8 cellular contexts compared by ENCODE assay signal in genomic region chr4:4248885-4249203, GRCh38. TPM values are rescaled to one million over a fixed set of nuclear protein-coding genes. Genes with fewer than 3 reads are reported as not detected.
A peak's percentile ranks its signal among the peaks of the same experiment; 100 is the strongest.
DNase-seq lines count a peak whose midpoint lies in the region; ATAC-seq lines count a peak whose summit lies in the region.

No MANE protein-coding gene starts in this region.

- H3K4me3 Mint-ChIP-seq in activated CD4-positive, alpha-beta memory T cell treated with anti-CD3 and anti-CD28 coated beads for 36 hours, result peak overlapping the region; percentile 97
- H3K4me3 Mint-ChIP-seq in stimulated activated naive B cell treated with anti-CD40 and anti-IgM and Interleukin-4, amounts not matched to agents 10 μg/mL and 1 μg/mL and 100 μg/mL, for 72 hours, result peak overlapping the region; percentile 97

- no peak for ATAC-seq in stimulated activated naive B cell treated with anti-CD40 and anti-IgM and Interleukin-4, amounts not matched to agents 10 μg/mL and 1 μg/mL and 100 μg/mL, for 72 hours (replicated peaks)
- ATAC-seq in GM18907 (IDR thresholded peaks at IDR 0.05; ENCODE audit: unreplicated experiment) (no peak), esophagus mucosa (no peak)

- CTCF ChIA-PET in activated CD4-positive, alpha-beta memory T cell treated with anti-CD3 and anti-CD28 coated beads for 36 hours (lab: Charles Lee), result interaction anchor here (0.9 to 2.6 kb wide), 3 partner anchors 11 to 66 kb away, joined by 3 to 19 read pairs (median 3); no protein-coding TSS in a partner anchor

- peak; percentile 49 for DNase-seq in DMS53 (lab: John Stamatoyannopoulos, UW)
- DNase-seq in DMS53 treated with DMSO at 0.1 percent for 48 hours (lab: John Stamatoyannopoulos, UW; ENCODE audit: unreplicated experiment), result no peak
- no peak for DNase-seq in activated CD4-positive, alpha-beta memory T cell treated with anti-CD3 and anti-CD28 coated beads for 36 hours
- no peak for DNase-seq in stimulated activated naive B cell treated with anti-CD40 and anti-IgM and Interleukin-4, amounts not matched to agents 10 μg/mL and 1 μg/mL and 100 μg/mL, for 72 hours
- DNase-seq in pons (ENCODE audit: low spot score), result no peak

- H3K4me1 Mint-ChIP-seq in activated CD4-positive, alpha-beta memory T cell treated with anti-CD3 and anti-CD28 coated beads for 36 hours (ENCODE audit: low read depth), result peaks cover 27% of the 10 kb centered on the region
- H3K4me1 Mint-ChIP-seq in stimulated activated naive B cell treated with anti-CD40 and anti-IgM and Interleukin-4, amounts not matched to agents 10 μg/mL and 1 μg/mL and 100 μg/mL, for 72 hours, result peaks cover 19 to 32% of the 10 kb centered on the region in 2 donors

- no peaks in the 10 kb centered on the region for H3K9me3 Mint-ChIP-seq in activated CD4-positive, alpha-beta memory T cell treated with anti-CD3 and anti-CD28 coated beads for 36 hours
- no peaks in the 10 kb centered on the region for H3K9me3 Mint-ChIP-seq in stimulated activated naive B cell treated with anti-CD40 and anti-IgM and Interleukin-4, amounts not matched to agents 10 μg/mL and 1 μg/mL and 100 μg/mL, for 72 hours

- H3K4me3 ChIP-seq in iPS-11a (ENCODE audit: low read depth, low read length), result peak overlapping the region; percentile 86

- POLR2A ChIA-PET in activated CD4-positive, alpha-beta memory T cell treated with anti-CD3 and anti-CD28 coated beads for 36 hours (lab: Charles Lee), result interaction anchor here (1.0 to 2.3 kb wide), 2 partner anchors 41 to 294 kb away, joined by 3 to 6 read pairs; partner anchors contain the start of genes LYAR, STX18 and ZBTB49

- no peaks in the 10 kb centered on the region for H3K27me3 Mint-ChIP-seq in activated CD4-positive, alpha-beta memory T cell treated with anti-CD3 and anti-CD28 coated beads for 36 hours
- H3K27me3 Mint-ChIP-seq in stimulated activated naive B cell treated with anti-CD40 and anti-IgM and Interleukin-4, amounts not matched to agents 10 μg/mL and 1 μg/mL and 100 μg/mL, for 72 hours, result peaks cover 0 to 4% of the 10 kb centered on the region in 2 donors

- H3K36me3 Mint-ChIP-seq in activated CD4-positive, alpha-beta memory T cell treated with anti-CD3 and anti-CD28 coated beads for 36 hours, result peaks cover 14% of the 10 kb centered on the region
- peaks cover 15 to 21% of the 10 kb centered on the region in 2 donors for H3K36me3 Mint-ChIP-seq in stimulated activated naive B cell treated with anti-CD40 and anti-IgM and Interleukin-4, amounts not matched to agents 10 μg/mL and 1 μg/mL and 100 μg/mL, for 72 hours

- intact Hi-C loops in activated CD4-positive, alpha-beta memory T cell treated with anti-CD3 and anti-CD28 coated beads for 36 hours (cut with micrococcal nuclease), result loop anchor here (1.0 to 5.0 kb wide), 5 partner anchors 41 to 294 kb away; partner anchors contain the start of genes LYAR, NSG1, STX18 and ZBTB49

- peak overlapping the region; percentile 98 for H3K27ac Mint-ChIP-seq in activated CD4-positive, alpha-beta memory T cell treated with anti-CD3 and anti-CD28 coated beads for 36 hours
- H3K27ac Mint-ChIP-seq in stimulated activated naive B cell treated with anti-CD40 and anti-IgM and Interleukin-4, amounts not matched to agents 10 μg/mL and 1 μg/mL and 100 μg/mL, for 72 hours, result peak overlapping the region; percentile 99

RNA-seq across cellular contexts. Expression of gene TMEM128, which starts 0.8 kb away (rescaled TPM):
- total RNA-seq in activated CD4-positive, alpha-beta memory T cell treated with anti-CD3 and anti-CD28 coated beads for 36 hours, result 10 to 100 TPM; 22.0 to 25.3 TPM
- 12.0 TPM for total RNA-seq in esophagus mucosa

RNA-seq across cellular contexts. Expression of gene OTOP1, which starts 22.1 kb away (rescaled TPM):
- total RNA-seq in activated CD4-positive, alpha-beta memory T cell treated with anti-CD3 and anti-CD28 coated beads for 36 hours, result not detected
- total RNA-seq in esophagus mucosa, result 0.32 TPM

RNA-seq across cellular contexts. Expression of gene LYAR, which starts 41.1 kb away (rescaled TPM):
- total RNA-seq in activated CD4-positive, alpha-beta memory T cell treated with anti-CD3 and anti-CD28 coated beads for 36 hours, result 10 to 100 TPM; 49.7 to 54.0 TPM
- total RNA-seq in esophagus mucosa, result 16.1 TPM

RNA-seq across cellular contexts. Expression of gene ZBTB49, which starts 41.2 kb away (rescaled TPM):
- 1 to 10 TPM; 4.3 to 4.6 TPM for total RNA-seq in activated CD4-positive, alpha-beta memory T cell treated with anti-CD3 and anti-CD28 coated beads for 36 hours
- 4.2 TPM for total RNA-seq in esophagus mucosa
